1 cellular context compared by ENCODE assay signal in genomic region chr15:38012894-38013293, GRCh38.
TF ChIP-seq lines count a peak whose summit lies in the region.

No MANE protein-coding gene starts in this region.

TF ChIP-seq in HCT116, 20 proteins besides CTCF, POLR2A, EP300 and RAD21 (continued from another document):
- TF ChIP-seq REST (IDR thresholded peaks at IDR 0.05; ENCODE audit: low read depth) (no peak), MAX (IDR thresholded peaks at IDR 0.05) (no peak), EZH2phosphoT487 (IDR thresholded peaks at IDR 0.05; ENCODE audit: borderline replicate concordance) (no peak), ATF3 (IDR thresholded peaks at IDR 0.05) (no peak), JUND (IDR thresholded peaks at IDR 0.05) (no peak), TCF7L2 (IDR thresholded peaks at IDR 0.05; ENCODE audit: borderline replicate concordance, extremely low read depth, insufficient read depth, insufficient read length) (no peak), EGR1 (IDR thresholded peaks at IDR 0.05; ENCODE audit: low read depth) (no peak), CEBPB (IDR thresholded peaks at IDR 0.05; ENCODE audit: low read depth) (no peak), YY1 (IDR thresholded peaks at IDR 0.05; ENCODE audit: extremely low read depth, insufficient replicate concordance, low read depth, low read length) (no peak)
